ENCODE assay signal across 9 cellular contexts in the genomic region with DNA sequence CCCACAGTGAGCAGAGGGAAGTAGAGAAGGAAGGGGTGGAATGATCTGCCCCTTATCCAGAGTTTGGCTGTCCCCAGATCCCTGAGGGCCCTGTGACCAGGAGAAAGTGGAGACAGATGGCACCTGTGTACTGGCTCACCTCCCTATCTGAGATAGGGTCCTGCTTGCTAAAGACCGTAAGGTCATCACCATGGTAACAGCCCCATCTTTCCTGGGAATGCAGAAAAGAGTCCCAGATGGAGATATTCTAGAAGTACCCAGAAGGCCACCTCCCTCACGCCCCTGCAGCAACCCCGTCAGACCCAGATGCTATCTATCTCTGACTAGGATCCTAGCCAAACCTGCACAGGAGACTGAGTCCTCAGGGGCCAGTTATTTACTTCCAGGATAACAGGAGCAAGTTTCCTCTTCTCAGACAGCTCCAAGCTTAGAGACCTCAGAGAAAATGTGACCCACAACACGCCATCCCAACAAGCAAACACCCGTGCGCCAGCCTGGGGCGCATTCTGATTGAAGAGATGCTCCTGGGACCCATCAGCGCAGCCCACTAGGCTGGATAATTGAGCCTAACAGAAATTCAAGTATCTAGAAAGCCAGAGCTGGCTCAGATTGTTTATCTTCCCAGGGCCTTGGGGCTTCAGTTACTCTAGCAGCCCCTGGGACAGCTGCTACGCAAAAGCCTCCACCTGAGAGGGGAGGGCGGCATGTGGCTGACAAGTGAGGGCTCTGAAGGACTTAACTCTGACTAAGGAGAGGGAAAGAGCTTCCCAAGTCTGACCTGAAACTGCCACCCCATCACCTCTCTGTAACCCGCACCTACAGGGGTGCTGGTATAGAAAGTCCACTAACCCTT. TPM values are rescaled to one million over a fixed set of nuclear protein-coding genes. Genes with fewer than 3 reads are reported as not detected.
DNase-seq lines count a peak whose midpoint lies in the region; ATAC-seq and TF ChIP-seq lines count a peak whose summit lies in the region.
"Had no signal": no experiment of that assay in that cellular context is flagged by ENCODE, and none has a peak within 500 bp of the region (broad histone marks: within the 10 kb centered on the region; RNA-seq: fewer than 3 reads in every experiment).

No MANE protein-coding gene starts in this region.

- no peak overlapping the region for H3K56ac ChIP-seq in H9 (ENCODE audit: insufficient read length, low read depth, low read length)

- peaks cover 34 to 39% of the 10 kb centered on the region in 2 experiments for H3K4me1 Mint-ChIP-seq in H9
- H3K4me1 Mint-ChIP-seq in activated CD8-positive, alpha-beta T cell treated with anti-CD3 and anti-CD28 coated beads for 36 hours (ENCODE audit: low read depth), result peaks cover 70% of the 10 kb centered on the region
- peaks cover 36 to 52% of the 10 kb centered on the region in 2 donors for H3K4me1 Mint-ChIP-seq in natural killer cell

- POLR2A ChIA-PET in activated CD8-positive, alpha-beta T cell treated with anti-CD3 and anti-CD28 coated beads for 36 hours (lab: Charles Lee), result interaction anchor here (0.6 to 2.6 kb wide), 15 partner anchors 10 to 286 kb away, joined by 3 to 13 read pairs (median 3); a partner anchor contains a TSS

- H3K27ac ChIP-seq in H9 (ENCODE audit: insufficient read length, low read depth, low read length), result no peak overlapping the region
- H3K27ac ChIP-seq: uterus had no signal

- H3K4me3 Mint-ChIP-seq in H9 (peak overlapping the region; percentile 76 to 89; a peak in 4 of 5 replicates), natural killer cell (peak overlapping the region; percentile 96)
- peak overlapping the region; percentile 94 for H3K4me3 Mint-ChIP-seq in activated CD8-positive, alpha-beta T cell treated with anti-CD3 and anti-CD28 coated beads for 36 hours

- H4K8ac ChIP-seq in H9 (replicated peaks; ENCODE audit: insufficient read length, low read depth, low read length), result no peak overlapping the region

- H3K79me1 ChIP-seq in H9 (ENCODE audit: insufficient read depth, low read depth, low read length, poor library complexity, severe bottlenecking), result peaks cover 13% of the 10 kb centered on the region

- H3K9me3 Mint-ChIP-seq in H9 (no peaks in the 10 kb centered on the region; a peak in 1 of 5 replicates), natural killer cell (no peaks in the 10 kb centered on the region)
- H3K9me3 Mint-ChIP-seq in activated CD8-positive, alpha-beta T cell treated with anti-CD3 and anti-CD28 coated beads for 36 hours, result no peaks in the 10 kb centered on the region

- H2BK5ac ChIP-seq in H9 (ENCODE audit: insufficient read length, low read length), result no peak overlapping the region

- no CpG with 5 or more reads among the region's 11 CpGs for WGBS in H9 (ENCODE audit: extremely low coverage, insufficient read length, low lambda C conversion rate)

- no peaks in the 10 kb centered on the region for H4K20me1 ChIP-seq in H9 (ENCODE audit: control insufficient read depth, insufficient read depth, insufficient read length)

- H3K27me3 Mint-ChIP-seq in H9 (ENCODE audit: low read depth) (no peaks in the 10 kb centered on the region), natural killer cell (ENCODE audit: low read depth in 2 of 2) (no peaks in the 10 kb centered on the region)
- H3K27me3 Mint-ChIP-seq in activated CD8-positive, alpha-beta T cell treated with anti-CD3 and anti-CD28 coated beads for 36 hours, result no peaks in the 10 kb centered on the region

- no peak overlapping the region for H3K9ac ChIP-seq in H9 (ENCODE audit: extremely low read depth, insufficient read length, low read length)

- H2BK120ac ChIP-seq in H9 (ENCODE audit: low read depth, low read length, poor library complexity, severe bottlenecking), result no peak overlapping the region

- no peak overlapping the region for H3K14ac ChIP-seq in H9 (ENCODE audit: insufficient read depth, low read length)

- no peak for ATAC-seq in activated CD8-positive, alpha-beta T cell treated with anti-CD3 and anti-CD28 coated beads for 36 hours
- no peak for ATAC-seq in natural killer cell
- no peak for ATAC-seq in HG03457 (IDR thresholded peaks at IDR 0.05; ENCODE audit: unreplicated experiment)
- ATAC-seq in HG02852 (IDR thresholded peaks at IDR 0.05; ENCODE audit: unreplicated experiment), result no peak

- H2BK15ac ChIP-seq in H9 (ENCODE audit: low read depth, low read length), result no peak overlapping the region

- no peak overlapping the region for H4K91ac ChIP-seq in H9 (ENCODE audit: insufficient read length, low read depth, low read length)

- H2AFZ ChIP-seq in H9 (ENCODE audit: low read length), result no peak overlapping the region

- H2AK5ac ChIP-seq in H9 (ENCODE audit: insufficient read length, low read length), result no peak overlapping the region

- H3K18ac ChIP-seq in H9 (ENCODE audit: insufficient read length, low read depth, low read length), result no peak overlapping the region

- H3K23ac ChIP-seq in H9 (ENCODE audit: insufficient read length, low read depth, low read length), result no peak overlapping the region

- H3K36me3 Mint-ChIP-seq in H9 (ENCODE audit: insufficient read depth in 1 of 3, low read depth in 3 of 3) (peaks cover 14 to 30% (median 26%) of the 10 kb centered on the region in 3 experiments), natural killer cell (no peaks in the 10 kb centered on the region)
- peaks cover 43% of the 10 kb centered on the region for H3K36me3 Mint-ChIP-seq in activated CD8-positive, alpha-beta T cell treated with anti-CD3 and anti-CD28 coated beads for 36 hours (ENCODE audit: low read depth)

- no peaks in the 10 kb centered on the region for H3K9me3 ChIP-seq in H9 (ENCODE audit: control insufficient read depth, low read depth, low read length)
- H3K9me3 ChIP-seq: uterus had no signal

- no peak overlapping the region for H2BK12ac ChIP-seq in H9 (ENCODE audit: insufficient read length, low read depth, low read length)

- H3K79me2 ChIP-seq in H9 (ENCODE audit: insufficient read depth, low read length), result peaks cover 13% of the 10 kb centered on the region; the same call in 1 of the 2 replicates

- CTCF ChIA-PET in activated CD8-positive, alpha-beta T cell treated with anti-CD3 and anti-CD28 coated beads for 36 hours (lab: Charles Lee), result interaction anchor here (1.0 to 2.6 kb wide), 10 partner anchors 9 to 304 kb away, joined by 3 to 10 read pairs (median 4); a partner anchor contains a TSS

- H3K27ac Mint-ChIP-seq in H9, result no peak overlapping the region
- H3K27ac Mint-ChIP-seq in activated CD8-positive, alpha-beta T cell treated with anti-CD3 and anti-CD28 coated beads for 36 hours, result peak overlapping the region; percentile 87
- peak overlapping the region; percentile 89 to 96 for H3K27ac Mint-ChIP-seq in natural killer cell

- H2BK20ac ChIP-seq in H9 (ENCODE audit: low read depth, low read length, poor library complexity, severe bottlenecking), result no peak overlapping the region

- H3K4ac ChIP-seq in H9 (ENCODE audit: low read depth, low read length), result no peak overlapping the region

- intact Hi-C loops in activated CD8-positive, alpha-beta T cell treated with anti-CD3 and anti-CD28 coated beads for 36 hours (cut with micrococcal nuclease), result loop anchor here (5.0 kb wide), 1 partner anchor 168 kb away; no protein-coding TSS in a partner anchor
- intact Hi-C loops in natural killer cell (cut with micrococcal nuclease), result no loop called here

- H3T11ph ChIP-seq in H9 (ENCODE audit: low read length), result no peak overlapping the region

- H3K23me2 ChIP-seq in H9 (ENCODE audit: insufficient read length, low read depth, low read length, poor library complexity, severe bottlenecking), result peaks cover 15% of the 10 kb centered on the region

- H3K4me1 ChIP-seq in H9 (ENCODE audit: insufficient read depth, low read length), result peaks cover 5% of the 10 kb centered on the region; the same call in 1 of the 2 replicates

- no peak overlapping the region for H4K5ac ChIP-seq in H9 (ENCODE audit: insufficient read length, low read depth, low read length)

- no peaks in the 10 kb centered on the region for H3K27me3 ChIP-seq in H9 (ENCODE audit: insufficient read depth, low read length)
- H3K27me3 ChIP-seq: uterus had no signal

- TF ChIP-seq CTCF in H9 (conservative IDR thresholded peaks at IDR 0.05), result no peak
- no peak for TF ChIP-seq CTCF in activated CD8-positive, alpha-beta T cell treated with anti-CD3 and anti-CD28 coated beads for 36 hours (IDR thresholded peaks at IDR 0.05)
- TF ChIP-seq CTCF in natural killer cell (IDR thresholded peaks at IDR 0.05), result no peak

- H3K4me2 ChIP-seq in H9 (ENCODE audit: insufficient read depth, insufficient read length, low read length), result no peak overlapping the region

- DNase-seq in H9 (no peak), natural killer cell (no peak), superior temporal gyrus (ENCODE audit: extremely low spot score) (no peak)
- DNase-seq in activated CD8-positive, alpha-beta T cell treated with anti-CD3 and anti-CD28 coated beads for 36 hours, result peak; percentile 42
- DNase-seq: uterus had no signal

RNA-seq across cellular contexts. Expression of a gene that starts 1.9 kb away (rescaled TPM):
- 58.6 and 63.3 TPM in 2 replicates for total RNA-seq in H9 (2021)
- 10 to 100 TPM; 78.8 to 80.5 TPM for total RNA-seq in activated CD8-positive, alpha-beta T cell treated with anti-CD3 and anti-CD28 coated beads for 36 hours
- total RNA-seq in natural killer cell, result 100 to 1,000 TPM in 1 of 3 donors, 10 to 100 TPM in 2; 61.6 to 121 (median 77.2) TPM

RNA-seq across cellular contexts. Expression of a gene that starts 2.0 kb away (rescaled TPM):
- total RNA-seq in H9 (2021), result not detected in 2 replicates
- total RNA-seq in activated CD8-positive, alpha-beta T cell treated with anti-CD3 and anti-CD28 coated beads for 36 hours, result not detected
- total RNA-seq in natural killer cell, result not detected
- total RNA-seq: lung, M059J had no signal

RNA-seq across cellular contexts. Expression of a gene that starts 7.1 kb away (rescaled TPM):
- 6.6 and 8.5 TPM in 2 replicates for total RNA-seq in H9 (2021)
- 10 to 100 TPM; 26.9 to 32.5 TPM for total RNA-seq in activated CD8-positive, alpha-beta T cell treated with anti-CD3 and anti-CD28 coated beads for 36 hours
- 10 to 100 TPM; 18.3 to 49.2 (median 21.4) TPM for total RNA-seq in natural killer cell

RNA-seq across cellular contexts. Expression of a gene that starts 37.3 kb away (rescaled TPM):
- not detected in 2 replicates for total RNA-seq in H9 (2021)
- total RNA-seq in activated CD8-positive, alpha-beta T cell treated with anti-CD3 and anti-CD28 coated beads for 36 hours, result 1 to 10 TPM; 1.3 to 1.6 TPM
- 1 to 10 TPM; 1.1 to 3.2 (median 2.1) TPM for total RNA-seq in natural killer cell
- total RNA-seq: M059J had no signal

RNA-seq across cellular contexts. Expression of a gene that starts 55.1 kb away (rescaled TPM):
- total RNA-seq in H9 (2021), result 174 and 177 TPM in 2 replicates
- total RNA-seq in activated CD8-positive, alpha-beta T cell treated with anti-CD3 and anti-CD28 coated beads for 36 hours, result 100 to 1,000 TPM; 149 to 153 TPM
- 10 to 100 TPM; 66.1 to 83.8 (median 78.9) TPM for total RNA-seq in natural killer cell

Comparison
In these comparisons a context has a peak if more than half of its experiments do, and no peak if none do; other contexts are left out.
1. H3K27ac Mint-ChIP-seq: peak in activated CD8-positive, alpha-beta T cell treated with anti-CD3 and anti-CD28 coated beads for 36 hours (single experiment) and natural killer cell (2 of 2); none in H9 (0 of 3).
2. Peak in every context shown above with its lines, with median percentiles within 50 percentile points of each other: H3K4me3 Mint-ChIP-seq.